Comparison of ENCODE assay signal across 8 cellular contexts in the genomic region with DNA sequence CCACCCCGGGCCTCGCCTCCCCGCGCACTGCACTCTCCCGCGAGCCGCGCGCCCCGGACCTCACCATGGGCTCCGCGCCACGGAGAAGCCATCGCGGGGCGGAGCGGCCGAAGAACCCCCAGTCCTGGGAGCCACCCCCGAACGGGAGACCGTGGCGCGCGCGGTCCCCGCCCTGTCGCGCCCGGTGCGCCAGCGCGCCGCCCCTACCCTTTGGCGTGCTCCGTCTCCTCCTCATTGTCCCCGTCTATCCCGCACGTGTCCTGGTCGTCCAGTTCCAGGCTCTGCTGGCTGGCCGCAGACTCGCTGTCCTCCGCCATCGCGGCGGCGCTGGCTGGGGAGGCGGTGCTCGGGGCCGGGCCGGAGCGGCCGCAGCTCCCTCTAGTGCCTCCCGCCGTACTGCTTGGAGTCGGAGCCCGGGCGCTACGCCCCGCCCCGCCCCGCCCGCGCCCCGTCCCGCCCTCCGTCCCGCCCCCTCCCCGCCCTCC. TPM values are rescaled to one million over a fixed set of nuclear protein-coding genes. Genes with fewer than 3 reads are reported as not detected.
DNase-seq lines count a peak whose midpoint lies in the region; ATAC-seq and TF ChIP-seq lines count a peak whose summit lies in the region.

A gene (minus strand): TSS at position 398 of the 485 bp plus-strand sequence. CDS start 81 bp downstream, at position 317.

- H2AFZ ChIP-seq in PC-3 (ENCODE audit: low read length) = peak within 1 kb of the TSS; percentile 59; the same call in 1 of the 2 replicates

- peak within 1 kb of the TSS; percentile 88 for H3K4me3 Mint-ChIP-seq in activated CD4-positive, alpha-beta T cell treated with anti-CD3 and anti-CD28 coated beads, Interleukin-2, amount 10 ng/mL, durations not matched to agents 7 days and 5 days

- H3K9me3 ChIP-seq in HUES6 (ENCODE audit: control insufficient read depth, insufficient read depth, low read depth, low read length) (no peaks in the 10 kb centered on the region), PC-3 (ENCODE audit: low read length) (no peaks in the 10 kb centered on the region)

- H3K27me3 ChIP-seq in HUES6 (ENCODE audit: control insufficient read depth, insufficient read depth, low read length) = peaks cover 4% of the 10 kb centered on the region
- H3K27me3 ChIP-seq in PC-3 (ENCODE audit: low read length) = no peaks in the 10 kb centered on the region
- H3K27me3 ChIP-seq in layer of hippocampus (ENCODE audit: control insufficient read depth, insufficient read depth, low read length) = no peaks in the 10 kb centered on the region

- H3K4me2 ChIP-seq in PC-3 (ENCODE audit: low read length) = peak within 1 kb of the TSS; percentile 87

- TF ChIP-seq CTCF in PC-3 (conservative IDR thresholded peaks at IDR 0.05; ENCODE audit: low read depth, low read length) (no peak), cardiac fibroblast (IDR thresholded peaks at IDR 0.05; ENCODE audit: low read depth, low read length) (peak; percentile 9)

- H3K36me3 Mint-ChIP-seq in activated CD4-positive, alpha-beta T cell treated with anti-CD3 and anti-CD28 coated beads, Interleukin-2, amount 10 ng/mL, durations not matched to agents 7 days and 5 days (ENCODE audit: low read depth) = peaks cover 14% of the 10 kb centered on the region

- POLR2A ChIA-PET in activated CD4-positive, alpha-beta T cell treated with anti-CD3 and anti-CD28 coated beads, Interleukin-2, amount 10 ng/mL, durations not matched to agents 7 days and 5 days (lab: Charles Lee) = interaction anchor here (1.4 kb wide), 1 partner anchor 209 kb away, joined by 4 read pairs; a partner anchor contains a TSS
- POLR2A ChIA-PET in PC-3 (lab: Charles Lee; ENCODE audit: unreplicated experiment) = no interaction called here

- H3K79me2 ChIP-seq in PC-3 (ENCODE audit: low read length) = peaks cover 40% of the 10 kb centered on the region

- peaks cover 24% of the 10 kb centered on the region for H3K4me1 ChIP-seq in HUES6 (ENCODE audit: control insufficient read depth, insufficient read depth, low read length)
- peaks cover 13% of the 10 kb centered on the region; the same call in 1 of the 2 replicates for H3K4me1 ChIP-seq in PC-3 (ENCODE audit: insufficient read depth, low read length)

- CTCF ChIA-PET in activated CD4-positive, alpha-beta T cell treated with anti-CD3 and anti-CD28 coated beads, Interleukin-2, amount 10 ng/mL, durations not matched to agents 7 days and 5 days (lab: Charles Lee) = interaction anchor here (0.7 to 2.1 kb wide), 9 partner anchors 8 to 86 kb away, joined by 3 to 6 read pairs (median 3); no protein-coding TSS in a partner anchor
- CTCF ChIA-PET in PC-3 (lab: Charles Lee) = no interaction called here

- H3K9ac ChIP-seq in HUES6 (ENCODE audit: low read length) (peak within 1 kb of the TSS; percentile 87), PC-3 (ENCODE audit: low read length) (peak within 1 kb of the TSS; percentile 65)

- H3K27ac Mint-ChIP-seq in activated CD4-positive, alpha-beta T cell treated with anti-CD3 and anti-CD28 coated beads, Interleukin-2, amount 10 ng/mL, durations not matched to agents 7 days and 5 days = peak within 1 kb of the TSS; percentile 97

- ATAC-seq in GM21576 (IDR thresholded peaks at IDR 0.05; ENCODE audit: unreplicated experiment) (peak; percentile 86), PC-3 (peak; percentile 88)
- peak; percentile 81 for ATAC-seq in stimulated activated naive CD8-positive, alpha-beta T cell treated with anti-CD3 and anti-CD28 coated beads, Interleukin-15, Interleukin-2, amounts not matched to agents 100 U/mL and 50 U/mL, for 24 hours

- H4K20me1 ChIP-seq in PC-3 (ENCODE audit: low read length) = peaks cover 4% of the 10 kb centered on the region; the same call in 1 of the 2 replicates

- no TSS peak for BruUV-seq in PC-3 (replicated peaks; lab: Mats Ljungman, UMichigan)

- DNase-seq in activated CD4-positive, alpha-beta T cell treated with anti-CD3 and anti-CD28 coated beads, Interleukin-2, amount 10 ng/mL, durations not matched to agents 7 days and 5 days = no peak
- no peak for DNase-seq in activated CD4-positive, alpha-beta T cell treated with anti-CD3 and anti-CD28 coated beads for 1 hour
- DNase-seq in PC-3 (peak; percentile 65), cardiac fibroblast (ENCODE audit: low read depth in 2 of 2) (no peak)
- DNase-seq in stimulated activated naive CD8-positive, alpha-beta T cell treated with anti-CD3 and anti-CD28 coated beads, Interleukin-15, Interleukin-2, amounts not matched to agents 100 U/mL and 50 U/mL, for 24 hours = no peak

- H3K4me3 ChIP-seq in HUES6 (ENCODE audit: low read depth, low read length) = peak within 1 kb of the TSS; percentile 99
- peak within 1 kb of the TSS; percentile 73 for H3K4me3 ChIP-seq in PC-3 (ENCODE audit: low read length)
- H3K4me3 ChIP-seq in cardiac fibroblast (replicated peaks in 1 of 2; ENCODE audit: low read depth in 2 of 2, low read length in 2 of 2) = peak within 1 kb of the TSS; percentile 83 to 85

- intact Hi-C loops in PC-3 (cut with micrococcal nuclease) = loop anchor here (5.0 kb wide), 2 partner anchors 34 to 46 kb away; no protein-coding TSS in a partner anchor

- no peaks in the 10 kb centered on the region for H3K9me2 ChIP-seq in PC-3 (replicated peaks; ENCODE audit: low read length)

- H3K27ac ChIP-seq in HUES6 (ENCODE audit: low read depth, low read length) (no peak within 1 kb of the TSS; the same call in 1 of the 2 replicates), PC-3 (ENCODE audit: low read length) (no peak within 1 kb of the TSS), layer of hippocampus (ENCODE audit: low read depth, low read length) (peak within 1 kb of the TSS; percentile 83)

- H3K4me1 Mint-ChIP-seq in activated CD4-positive, alpha-beta T cell treated with anti-CD3 and anti-CD28 coated beads, Interleukin-2, amount 10 ng/mL, durations not matched to agents 7 days and 5 days = peaks cover 62% of the 10 kb centered on the region

- H3K9me3 Mint-ChIP-seq in activated CD4-positive, alpha-beta T cell treated with anti-CD3 and anti-CD28 coated beads, Interleukin-2, amount 10 ng/mL, durations not matched to agents 7 days and 5 days = no peaks in the 10 kb centered on the region

- H3F3A ChIP-seq in PC-3 (ENCODE audit: low read length, unreplicated experiment) = no peaks in the 10 kb centered on the region

- no peaks in the 10 kb centered on the region for H3K36me3 ChIP-seq in HUES6 (ENCODE audit: control insufficient read depth, insufficient read depth, low read length)
- no peaks in the 10 kb centered on the region for H3K36me3 ChIP-seq in PC-3 (ENCODE audit: low read depth, low read length)

- H3K27me3 Mint-ChIP-seq in activated CD4-positive, alpha-beta T cell treated with anti-CD3 and anti-CD28 coated beads, Interleukin-2, amount 10 ng/mL, durations not matched to agents 7 days and 5 days = no peaks in the 10 kb centered on the region

RNA-seq across cellular contexts. Expression of the gene that starts here (rescaled TPM):
- 10 to 100 TPM; 47.7 to 50.9 TPM for total RNA-seq in activated CD4-positive, alpha-beta T cell treated with anti-CD3 and anti-CD28 coated beads, Interleukin-2, amount 10 ng/mL, durations not matched to agents 7 days and 5 days
- 11.0 and 14.4 TPM in 2 replicates for total RNA-seq in PC-3 (2014; rRNA removed)
